2 cellular contexts compared by ENCODE assay signal in the genomic region with DNA sequence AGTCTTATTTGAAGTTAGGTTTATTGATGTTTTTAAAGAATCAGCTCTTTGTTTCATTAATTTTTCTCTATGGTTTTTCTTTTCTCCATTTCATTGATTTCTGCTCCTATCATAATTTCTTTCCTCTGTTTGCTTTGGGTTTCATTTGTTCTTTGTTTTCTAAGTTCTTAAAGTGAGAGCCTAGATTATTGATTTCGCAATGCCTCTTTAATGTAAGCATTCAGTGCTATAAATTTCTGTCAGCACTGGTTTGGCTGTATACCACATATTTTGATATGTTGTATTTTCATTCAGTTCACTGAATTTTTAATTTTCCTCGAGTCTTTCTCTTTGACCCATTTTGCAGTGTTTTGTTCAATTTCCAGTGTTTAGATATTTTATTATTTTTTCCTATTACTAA.
TF ChIP-seq lines count a peak whose summit lies in the region.

No MANE protein-coding gene starts in this region.

TF ChIP-seq in Ishikawa, 13 proteins besides CTCF, POLR2A, EP300 and RAD21:
- TF ChIP-seq, protein P1, sequence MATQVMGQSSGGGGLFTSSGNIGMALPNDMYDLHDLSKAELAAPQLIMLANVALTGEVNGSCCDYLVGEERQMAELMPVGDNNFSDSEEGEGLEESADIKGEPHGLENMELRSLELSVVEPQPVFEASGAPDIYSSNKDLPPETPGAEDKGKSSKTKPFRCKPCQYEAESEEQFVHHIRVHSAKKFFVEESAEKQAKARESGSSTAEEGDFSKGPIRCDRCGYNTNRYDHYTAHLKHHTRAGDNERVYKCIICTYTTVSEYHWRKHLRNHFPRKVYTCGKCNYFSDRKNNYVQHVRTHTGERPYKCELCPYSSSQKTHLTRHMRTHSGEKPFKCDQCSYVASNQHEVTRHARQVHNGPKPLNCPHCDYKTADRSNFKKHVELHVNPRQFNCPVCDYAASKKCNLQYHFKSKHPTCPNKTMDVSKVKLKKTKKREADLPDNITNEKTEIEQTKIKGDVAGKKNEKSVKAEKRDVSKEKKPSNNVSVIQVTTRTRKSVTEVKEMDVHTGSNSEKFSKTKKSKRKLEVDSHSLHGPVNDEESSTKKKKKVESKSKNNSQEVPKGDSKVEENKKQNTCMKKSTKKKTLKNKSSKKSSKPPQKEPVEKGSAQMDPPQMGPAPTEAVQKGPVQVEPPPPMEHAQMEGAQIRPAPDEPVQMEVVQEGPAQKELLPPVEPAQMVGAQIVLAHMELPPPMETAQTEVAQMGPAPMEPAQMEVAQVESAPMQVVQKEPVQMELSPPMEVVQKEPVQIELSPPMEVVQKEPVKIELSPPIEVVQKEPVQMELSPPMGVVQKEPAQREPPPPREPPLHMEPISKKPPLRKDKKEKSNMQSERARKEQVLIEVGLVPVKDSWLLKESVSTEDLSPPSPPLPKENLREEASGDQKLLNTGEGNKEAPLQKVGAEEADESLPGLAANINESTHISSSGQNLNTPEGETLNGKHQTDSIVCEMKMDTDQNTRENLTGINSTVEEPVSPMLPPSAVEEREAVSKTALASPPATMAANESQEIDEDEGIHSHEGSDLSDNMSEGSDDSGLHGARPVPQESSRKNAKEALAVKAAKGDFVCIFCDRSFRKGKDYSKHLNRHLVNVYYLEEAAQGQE (IDR thresholded peaks at IDR 0.05; ENCODE audit: low read depth), result no peak
- TF ChIP-seq CEBPB (IDR thresholded peaks at IDR 0.05) (peak; percentile 61; the same call in 1 of the 2 replicates), TEAD4 (IDR thresholded peaks at IDR 0.05) (no peak), YY1 (IDR thresholded peaks at IDR 0.05; ENCODE audit: low read depth) (no peak), TAF1 (IDR thresholded peaks at IDR 0.05; ENCODE audit: low read depth) (no peak), ZBTB7A (IDR thresholded peaks at IDR 0.05; ENCODE audit: low read depth) (no peak), CREB1 (IDR thresholded peaks at IDR 0.05; ENCODE audit: low read depth) (no peak), NFIC (IDR thresholded peaks at IDR 0.05) (no peak)
- TF ChIP-seq, protein P2, sequence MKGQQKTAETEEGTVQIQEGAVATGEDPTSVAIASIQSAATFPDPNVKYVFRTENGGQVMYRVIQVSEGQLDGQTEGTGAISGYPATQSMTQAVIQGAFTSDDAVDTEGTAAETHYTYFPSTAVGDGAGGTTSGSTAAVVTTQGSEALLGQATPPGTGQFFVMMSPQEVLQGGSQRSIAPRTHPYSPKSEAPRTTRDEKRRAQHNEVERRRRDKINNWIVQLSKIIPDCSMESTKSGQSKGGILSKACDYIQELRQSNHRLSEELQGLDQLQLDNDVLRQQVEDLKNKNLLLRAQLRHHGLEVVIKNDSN (IDR thresholded peaks at IDR 0.05), result no peak

TF ChIP-seq in K562, 482 proteins besides CTCF, POLR2A, EP300 and RAD21 (continued from another document):
- TF ChIP-seq CEBPB (tag; IDR thresholded peaks at IDR 0.05) (peak; percentile 84), PPARD (CRISPR knock-in tag; IDR thresholded peaks at IDR 0.05) (no peak)
